In genomic region chr12:13195848-13196301, GRCh38 we compare ENCODE assay signal across 9 cellular contexts. TPM values are rescaled to one million over a fixed set of nuclear protein-coding genes. Genes with fewer than 3 reads are reported as not detected.
A peak's percentile ranks its signal among the peaks of the same experiment; 100 is the strongest.
DNase-seq lines count a peak whose midpoint lies in the region; ATAC-seq and TF ChIP-seq lines count a peak whose summit lies in the region.
"Had no signal": no experiment of that assay in that cellular context is flagged by ENCODE, and none has a peak within 500 bp of the region (broad histone marks: within the 10 kb centered on the region; RNA-seq: fewer than 3 reads in every experiment).

No MANE protein-coding gene starts in this region.

- no peak overlapping the region for H3K4me3 ChIP-seq in astrocyte of the spinal cord (ENCODE audit: low read depth, low read length)
- H3K4me3 ChIP-seq in right lobe of liver, result peak overlapping the region in 1 of 3 donors; percentile 37
- peak overlapping the region in 1 of 2 donors; percentile 55 for H3K4me3 ChIP-seq in tibial artery

- peaks cover 2% of the 10 kb centered on the region for H3K36me3 Mint-ChIP-seq in T-helper 1 cell treated with Interleukin-12 subunit alpha and Interleukin-12 subunit beta and Interleukin-4 antibody, amounts not matched to agents 30 μg/mL and 1 μg/mL, for 36 hours (ENCODE audit: low read depth)

- in situ Hi-C loops in astrocyte of the spinal cord (cut with HindIII; ENCODE audit: low sequenced_read_pairs), result no loop called here

- H3K36me3 ChIP-seq in right lobe of liver, result no peaks in the 10 kb centered on the region
- no peaks in the 10 kb centered on the region for H3K36me3 ChIP-seq in tibial artery

- TF ChIP-seq POLR2A in right lobe of liver (IDR thresholded peaks at IDR 0.05), result no peak

- TF ChIP-seq CTCF in astrocyte of the spinal cord (IDR thresholded peaks at IDR 0.05; ENCODE audit: low read depth, low read length) (no peak), right lobe of liver (IDR thresholded peaks at IDR 0.05) (no peak), tibial artery (IDR thresholded peaks at IDR 0.05) (no peak)

- H3K27ac Mint-ChIP-seq in T-helper 1 cell treated with Interleukin-12 subunit alpha and Interleukin-12 subunit beta and Interleukin-4 antibody, amounts not matched to agents 30 μg/mL and 1 μg/mL, for 36 hours, result peak overlapping the region; percentile 71

- H3K27me3 ChIP-seq in right lobe of liver (no peaks in the 10 kb centered on the region), tibial artery (no peaks in the 10 kb centered on the region)

- H3K4me3 Mint-ChIP-seq in T-helper 1 cell treated with Interleukin-12 subunit alpha and Interleukin-12 subunit beta and Interleukin-4 antibody, amounts not matched to agents 30 μg/mL and 1 μg/mL, for 36 hours, result peak overlapping the region; percentile 74

- H3K4me1 ChIP-seq in right lobe of liver (peaks cover 0 to 22% (median 6%) of the 10 kb centered on the region in 4 donors), tibial artery (peaks cover 0 to 21% (median 12%) of the 10 kb centered on the region in 4 donors)

- peaks cover 34% of the 10 kb centered on the region for H3K27me3 Mint-ChIP-seq in T-helper 1 cell treated with Interleukin-12 subunit alpha and Interleukin-12 subunit beta and Interleukin-4 antibody, amounts not matched to agents 30 μg/mL and 1 μg/mL, for 36 hours (ENCODE audit: low read depth)

- ATAC-seq in right lobe of liver, result peak; percentile 45 to 87 (median 54)

- no peaks in the 10 kb centered on the region for H3K9me3 ChIP-seq in right lobe of liver
- H3K9me3 ChIP-seq in tibial artery, result no peaks in the 10 kb centered on the region

- H3K9me3 Mint-ChIP-seq in T-helper 1 cell treated with Interleukin-12 subunit alpha and Interleukin-12 subunit beta and Interleukin-4 antibody, amounts not matched to agents 30 μg/mL and 1 μg/mL, for 36 hours, result no peaks in the 10 kb centered on the region

- intact Hi-C loops in right lobe of liver (cut with DNase I) (no loop called here), tibial artery (cut with DNase I; ENCODE audit: low total_unique reads) (loop anchor here (5.0 kb wide), 2 partner anchors 94 to 1364 kb away; partner anchors contain the start of gene GSG1)

- peak overlapping the region in 2 of 3 donors; percentile 64 to 72 for H3K27ac ChIP-seq in right lobe of liver
- peak overlapping the region; percentile 79 to 83 for H3K27ac ChIP-seq in tibial artery

- whole genome bisulfite sequencing in right lobe of liver (ENCODE audit: insufficient coverage, low coverage, low lambda C conversion rate, missing lambda C conversion rate), result 29% methylated on average over 2 of the region's 2 CpGs

- no peak for DNase-seq in T-helper 1 cell
- DNase-seq in astrocyte of the spinal cord (ENCODE audit: low read depth, low spot score), result peak; percentile 61
- no peak for DNase-seq in right lobe of liver
- no peak for DNase-seq in tibial artery
- no peak for DNase-seq in NCI-H2196 (lab: John Stamatoyannopoulos, UW; ENCODE audit: unreplicated experiment)
- no peak for DNase-seq in activated effector memory CD4-positive, alpha-beta T cell treated with Interleukin-2 at 50 U/mL for 16 hours
- no peak for DNase-seq in NCI-H345 (lab: John Stamatoyannopoulos, UW)
- DNase-seq: 8988T had no signal

- H3K4me1 Mint-ChIP-seq in T-helper 1 cell treated with Interleukin-12 subunit alpha and Interleukin-12 subunit beta and Interleukin-4 antibody, amounts not matched to agents 30 μg/mL and 1 μg/mL, for 36 hours (ENCODE audit: low read depth), result peaks cover 24% of the 10 kb centered on the region

RNA-seq across cellular contexts. Expression of gene EMP1, which starts 0.7 kb away (rescaled TPM):
- 10 to 100 TPM in 4 of 6 experiments, 1 to 10 TPM in 2; 3.1 to 25.0 (median 14.5) TPM for total RNA-seq in right lobe of liver
